In the genomic region with DNA sequence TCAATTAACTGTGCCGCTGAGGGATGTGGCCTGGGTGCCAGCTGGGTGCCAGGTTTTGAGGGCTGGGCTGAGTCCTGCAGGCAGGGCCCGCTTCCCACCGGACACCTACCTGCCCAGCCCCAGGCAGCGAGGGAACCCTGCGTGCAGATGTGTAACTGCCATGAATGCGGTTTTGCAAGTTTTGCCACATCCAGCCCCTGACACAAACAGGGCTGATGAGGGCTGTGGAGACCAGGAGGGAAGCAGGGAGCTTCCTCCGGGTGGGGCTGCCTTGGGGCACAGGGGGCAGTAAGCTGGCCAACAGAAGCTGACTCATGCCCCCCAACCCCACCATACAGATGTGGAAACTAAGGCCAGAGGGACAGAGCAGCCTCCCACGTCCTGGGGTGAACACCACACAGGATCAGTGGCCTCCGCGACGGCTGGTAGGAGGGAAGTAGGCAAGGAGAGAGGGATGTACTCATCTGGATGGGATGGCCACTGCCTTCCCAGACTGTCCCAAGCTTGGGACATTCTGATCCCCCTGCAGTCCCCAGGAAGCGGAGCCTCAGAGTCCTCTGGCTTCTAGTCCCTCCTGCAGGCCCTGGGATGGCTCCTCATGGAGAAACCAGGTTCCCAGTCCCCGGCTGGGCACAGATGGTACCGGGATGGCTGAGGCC, we compare ENCODE assay signal across 8 cellular contexts. TPM values are rescaled to one million over a fixed set of nuclear protein-coding genes. Genes with fewer than 3 reads are reported as not detected.
DNase-seq lines count a peak whose midpoint lies in the region; ATAC-seq, FAIRE-seq and TF ChIP-seq lines count a peak whose summit lies in the region.

No MANE protein-coding gene starts in this region.

- TF ChIP-seq CTCF in testis (IDR thresholded peaks at IDR 0.05) = no peak

- no peak overlapping the region for H3K27ac Mint-ChIP-seq in T-helper 1 cell treated with Interleukin-12 subunit alpha and Interleukin-12 subunit beta and Interleukin-4 antibody, amounts not matched to agents 30 μg/mL and 1 μg/mL, for 36 hours
- no peak overlapping the region for H3K27ac Mint-ChIP-seq in activated T-helper 17 cell treated with anti-CD3 and anti-CD28 coated beads, Interleukin-2, amount 50 U/mL, for 72 hours

- no peak for ATAC-seq in activated T-helper 17 cell treated with anti-CD3 and anti-CD28 coated beads, Interleukin-2, amount 50 U/mL, for 72 hours (replicated peaks)
- no peak for ATAC-seq in GM19328 (IDR thresholded peaks at IDR 0.05; ENCODE audit: unreplicated experiment)

- 51 to 54% methylated on average over 7 to 11 of the region's 14 CpGs for WGBS in testis, 2 donors

- H3K36me3 Mint-ChIP-seq in T-helper 1 cell treated with Interleukin-12 subunit alpha and Interleukin-12 subunit beta and Interleukin-4 antibody, amounts not matched to agents 30 μg/mL and 1 μg/mL, for 36 hours (ENCODE audit: low read depth) = no peaks in the 10 kb centered on the region
- no peaks in the 10 kb centered on the region for H3K36me3 Mint-ChIP-seq in activated T-helper 17 cell treated with anti-CD3 and anti-CD28 coated beads, Interleukin-2, amount 50 U/mL, for 72 hours (ENCODE audit: low read depth)

- no peak overlapping the region for H3K27ac ChIP-seq in testis

- no peaks in the 10 kb centered on the region for H3K36me3 ChIP-seq in testis (ENCODE audit: low read depth, missing control alignments)

- intact Hi-C loops in testis (cut with DNase I; ENCODE audit: low total_unique reads) = loop anchor here (10.0 kb wide), 1 partner anchor 82 kb away; a partner anchor contains a TSS

- peaks cover 13% of the 10 kb centered on the region for H3K4me1 Mint-ChIP-seq in T-helper 1 cell treated with Interleukin-12 subunit alpha and Interleukin-12 subunit beta and Interleukin-4 antibody, amounts not matched to agents 30 μg/mL and 1 μg/mL, for 36 hours (ENCODE audit: low read depth)
- H3K4me1 Mint-ChIP-seq in activated T-helper 17 cell treated with anti-CD3 and anti-CD28 coated beads, Interleukin-2, amount 50 U/mL, for 72 hours = peaks cover 4% of the 10 kb centered on the region

- H3K27me3 ChIP-seq in testis = no peaks in the 10 kb centered on the region

- peak overlapping the region; percentile 67 for H3K4me3 Mint-ChIP-seq in T-helper 1 cell treated with Interleukin-12 subunit alpha and Interleukin-12 subunit beta and Interleukin-4 antibody, amounts not matched to agents 30 μg/mL and 1 μg/mL, for 36 hours
- peak overlapping the region; percentile 58 for H3K4me3 Mint-ChIP-seq in activated T-helper 17 cell treated with anti-CD3 and anti-CD28 coated beads, Interleukin-2, amount 50 U/mL, for 72 hours

- no peaks in the 10 kb centered on the region for H3K9me3 Mint-ChIP-seq in T-helper 1 cell treated with Interleukin-12 subunit alpha and Interleukin-12 subunit beta and Interleukin-4 antibody, amounts not matched to agents 30 μg/mL and 1 μg/mL, for 36 hours
- no peaks in the 10 kb centered on the region for H3K9me3 Mint-ChIP-seq in activated T-helper 17 cell treated with anti-CD3 and anti-CD28 coated beads, Interleukin-2, amount 50 U/mL, for 72 hours

- H3K9me3 ChIP-seq in testis = no peaks in the 10 kb centered on the region

- peaks cover 32% of the 10 kb centered on the region for H3K4me1 ChIP-seq in testis

- no peaks in the 10 kb centered on the region for H3K27me3 Mint-ChIP-seq in T-helper 1 cell treated with Interleukin-12 subunit alpha and Interleukin-12 subunit beta and Interleukin-4 antibody, amounts not matched to agents 30 μg/mL and 1 μg/mL, for 36 hours (ENCODE audit: low read depth)
- H3K27me3 Mint-ChIP-seq in activated T-helper 17 cell treated with anti-CD3 and anti-CD28 coated beads, Interleukin-2, amount 50 U/mL, for 72 hours = no peaks in the 10 kb centered on the region

- peak overlapping the region; percentile 82 to 89 for H3K4me3 ChIP-seq in testis

- TF ChIP-seq POLR2A in testis (IDR thresholded peaks at IDR 0.05) (no peak), GM12892 (IDR thresholded peaks at IDR 0.05; ENCODE audit: low read depth, low read length) (no peak)

- no peak for FAIRE-seq in GM12892 (lab: Jason Lieb, UNC)

- DNase-seq in T-helper 1 cell (no peak), iris pigment epithelial cell (ENCODE audit: low read depth) (peak; percentile 5), testis (no peak), kidney glomerular epithelial cell (lab: John Stamatoyannopoulos, UW) (no peak), GM12892 (ENCODE audit: insufficient read length) (no peak)

RNA-seq across cellular contexts. Expression of a gene that starts 1.6 kb away (rescaled TPM):
- total RNA-seq in activated T-helper 17 cell treated with anti-CD3 and anti-CD28 coated beads, Interleukin-2, amount 50 U/mL, for 72 hours = 10 to 100 TPM; 16.6 to 24.5 TPM
- total RNA-seq in testis = 10 to 100 TPM; 15.9 to 25.0 TPM
- 33.3 TPM for polyA plus RNA-seq in testis (ENCODE audit: insufficient read depth, low read depth, low replicate concordance)
- polyA plus RNA-seq in GM12892 (2012; ENCODE audit: missing spikeins) = 2.1 TPM

RNA-seq across cellular contexts. Expression of a gene that starts 11.5 kb away (rescaled TPM):
- total RNA-seq in activated T-helper 17 cell treated with anti-CD3 and anti-CD28 coated beads, Interleukin-2, amount 50 U/mL, for 72 hours = 10 to 100 TPM; 63.5 to 66.3 TPM
- 10 to 100 TPM; 89.7 to 91.1 TPM for total RNA-seq in testis
- polyA plus RNA-seq in testis (ENCODE audit: insufficient read depth, low read depth, low replicate concordance) = 34.7 TPM
- polyA plus RNA-seq in GM12892 (2012; ENCODE audit: missing spikeins) = 15.2 TPM

RNA-seq across cellular contexts. Expression of a gene that starts 57.0 kb away (rescaled TPM):
- not detected for total RNA-seq in activated T-helper 17 cell treated with anti-CD3 and anti-CD28 coated beads, Interleukin-2, amount 50 U/mL, for 72 hours
- 10 to 100 TPM; 10.3 to 15.1 TPM for total RNA-seq in testis
- polyA plus RNA-seq in testis (ENCODE audit: insufficient read depth, low read depth, low replicate concordance) = 19.8 TPM
- polyA plus RNA-seq in GM12892 (2012; ENCODE audit: missing spikeins) = not detected

Comparison
In these comparisons a context has a peak if more than half of its experiments do, and no peak if none do; other contexts are left out.
1. RNA of a gene that starts 57.0 kb away (total RNA-seq): 10.3 to 15.1 TPM in testis; not detected in activated T-helper 17 cell treated with anti-CD3 and anti-CD28 coated beads, Interleukin-2, amount 50 U/mL, for 72 hours; every median in the first group is over 10 times any median in the second.